Comparison of ENCODE assay signal across 8 cellular contexts in the genomic region with DNA sequence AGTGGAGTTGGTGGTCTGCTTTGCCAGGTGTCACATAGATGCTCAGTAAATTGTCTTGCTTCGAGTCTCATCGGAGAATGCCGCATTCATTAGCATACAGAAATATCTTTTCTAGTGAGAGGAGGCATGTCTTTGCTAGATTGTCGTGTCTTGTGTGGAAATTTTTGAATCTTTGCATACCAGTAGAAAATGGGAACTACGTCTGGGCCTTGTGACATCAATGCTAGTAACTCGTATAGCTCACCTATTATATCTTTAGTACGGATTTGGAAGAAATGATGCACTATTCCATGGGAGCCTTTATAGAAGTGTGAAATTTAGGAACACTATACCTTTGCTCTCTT. TPM values are rescaled to one million over a fixed set of nuclear protein-coding genes. Genes with fewer than 3 reads are reported as not detected.
DNase-seq lines count a peak whose midpoint lies in the region; ATAC-seq lines count a peak whose summit lies in the region.

No MANE protein-coding gene starts in this region.

- no peak overlapping the region for H3K23ac ChIP-seq in trophoblast cell (ENCODE audit: low read length)

- H2BK12ac ChIP-seq in trophoblast cell (ENCODE audit: low read length) = no peak overlapping the region

- peaks cover 8% of the 10 kb centered on the region for H3K79me2 ChIP-seq in trophoblast cell (ENCODE audit: control insufficient read depth, insufficient read depth, low read length, poor library complexity)

- DNase-seq in activated T-cell treated with anti-CD3 and anti-CD28 coated beads, Interleukin-2, amount 50 U/mL, for 4 hours = no peak
- DNase-seq in activated T-cell treated with anti-CD3 and anti-CD28 coated beads, Interleukin-2, amount 50 U/mL, for 48 hours = no peak
- DNase-seq in SJCRH30 (no peak), trophoblast cell (peak in 1 of 2 donors; percentile 49), KG1 (lab: John Stamatoyannopoulos, UW) (no peak)
- DNase-seq in effector CD8-positive, alpha-beta T cell (lab: John Stamatoyannopoulos, UW) = no peak

- no peak overlapping the region for H2AFZ ChIP-seq in trophoblast cell (ENCODE audit: insufficient read depth, low read length, poor library complexity)

- no peak overlapping the region for H4K91ac ChIP-seq in trophoblast cell (ENCODE audit: low read depth, low read length)

- peaks cover 35% of the 10 kb centered on the region for H3K4me1 Mint-ChIP-seq in activated T-cell treated with anti-CD3 and anti-CD28 coated beads, Interleukin-2, amount 50 U/mL, for 4 hours (ENCODE audit: low read depth)

- no peaks in the 10 kb centered on the region for H3K9me3 ChIP-seq in SJCRH30 (replicated peaks)
- no peaks in the 10 kb centered on the region for H3K9me3 ChIP-seq in esophagus (ENCODE audit: control insufficient read depth in 2 of 2, insufficient read depth in 1 of 2, low read depth in 1 of 2, low read length in 1 of 2)
- H3K9me3 ChIP-seq in trophoblast cell (ENCODE audit: insufficient read depth, low read depth, low read length) = no peaks in the 10 kb centered on the region

- H3K9me3 Mint-ChIP-seq in activated T-cell treated with anti-CD3 and anti-CD28 coated beads, Interleukin-2, amount 50 U/mL, for 4 hours = no peaks in the 10 kb centered on the region

- no peak for ATAC-seq in activated T-cell treated with anti-CD3 and anti-CD28 coated beads, Interleukin-2, amount 50 U/mL, for 4 hours
- ATAC-seq in HG02970 (IDR thresholded peaks at IDR 0.05; ENCODE audit: low FRiP score, unreplicated experiment) = peak; percentile 24

- peak overlapping the region; percentile 91 for H3K4me3 Mint-ChIP-seq in activated T-cell treated with anti-CD3 and anti-CD28 coated beads, Interleukin-2, amount 50 U/mL, for 4 hours

- peak overlapping the region; percentile 97 for H3K4me2 ChIP-seq in trophoblast cell (ENCODE audit: low read length)

- no peak overlapping the region for H2AK5ac ChIP-seq in trophoblast cell (ENCODE audit: low read length)

- H3K4me1 ChIP-seq in SJCRH30 (0 out of 2 replicates have a peak, but pooled peaks cover 3% of the 10 kb centered on the region), esophagus (ENCODE audit: control insufficient read depth in 2 of 2, insufficient read depth in 2 of 2, low read length in 1 of 2) (peaks cover 0 to 3% of the 10 kb centered on the region in 2 donors), trophoblast cell (ENCODE audit: control insufficient read depth in 1 of 2, insufficient read depth in 2 of 2, low read length in 2 of 2) (peaks cover 3% of the 10 kb centered on the region in 2 experiments)

- no peak overlapping the region for H2BK120ac ChIP-seq in trophoblast cell (ENCODE audit: insufficient read depth, low read length, poor library complexity)

- peaks cover 3% of the 10 kb centered on the region for H3K27me3 Mint-ChIP-seq in activated T-cell treated with anti-CD3 and anti-CD28 coated beads, Interleukin-2, amount 50 U/mL, for 4 hours (ENCODE audit: low read depth)

- 0 to 1% methylated on average over 7 of the region's 7 CpGs for WGBS in esophagus, 2 donors
- WGBS in trophoblast cell (ENCODE audit: extremely low coverage, insufficient coverage, insufficient read length) = no CpG with 5 or more reads among the region's 7 CpGs

- no peak overlapping the region for H3K14ac ChIP-seq in trophoblast cell (ENCODE audit: low read length)

- peak overlapping the region; percentile 100 for H4K8ac ChIP-seq in trophoblast cell (ENCODE audit: low read depth, low read length)

- H2BK5ac ChIP-seq in trophoblast cell (ENCODE audit: low read depth, low read length, poor library complexity) = no peak overlapping the region

- H3K18ac ChIP-seq in trophoblast cell (ENCODE audit: low read length) = no peak overlapping the region

- peaks cover 11% of the 10 kb centered on the region for H3K36me3 Mint-ChIP-seq in activated T-cell treated with anti-CD3 and anti-CD28 coated beads, Interleukin-2, amount 50 U/mL, for 4 hours (ENCODE audit: insufficient read depth)

- H3K9ac ChIP-seq in trophoblast cell (ENCODE audit: low read length) = peak overlapping the region; percentile 97

- H3K27ac ChIP-seq in SJCRH30 (peak overlapping the region; percentile 81; the same call in 1 of the 2 replicates), esophagus (ENCODE audit: low read depth in 2 of 2, low read length in 1 of 2) (peak overlapping the region; percentile 97 to 98), trophoblast cell (ENCODE audit: low read depth, low read length) (no peak overlapping the region)

- H4K12ac ChIP-seq in trophoblast cell (ENCODE audit: low read depth, low read length) = no peak overlapping the region

- H3K4ac ChIP-seq in trophoblast cell (ENCODE audit: low read depth, low read length) = peak overlapping the region; percentile 22

- peaks cover 3% of the 10 kb centered on the region for H3K79me1 ChIP-seq in trophoblast cell (ENCODE audit: low read length)

- H3K4me3 ChIP-seq in SJCRH30 (peak overlapping the region; percentile 97), esophagus (ENCODE audit: low read depth in 1 of 2, low read length in 2 of 2) (peak overlapping the region; percentile 94 to 100), trophoblast cell (ENCODE audit: low read depth, low read length) (peak overlapping the region; percentile 100)

- H3K27me3 ChIP-seq in SJCRH30 (no peaks in the 10 kb centered on the region), esophagus (ENCODE audit: control insufficient read depth in 1 of 2, insufficient read depth in 2 of 2, low read length in 2 of 2) (no peaks in the 10 kb centered on the region), trophoblast cell (ENCODE audit: insufficient read depth, low read length) (no peaks in the 10 kb centered on the region)

- peaks cover 27% of the 10 kb centered on the region for H3K36me3 ChIP-seq in SJCRH30
- H3K36me3 ChIP-seq in esophagus (ENCODE audit: control insufficient read depth in 2 of 2, insufficient read depth in 2 of 2, low read length in 1 of 2) = peaks cover 4 to 6% of the 10 kb centered on the region in 2 donors
- peaks cover 5 to 9% of the 10 kb centered on the region in 2 experiments for H3K36me3 ChIP-seq in trophoblast cell (ENCODE audit: control insufficient read depth in 1 of 2, insufficient read depth in 2 of 2, low read length in 2 of 2)

RNA-seq across cellular contexts. Expression of a gene that starts 0.8 kb away (rescaled TPM):
- 10 to 100 TPM; 71.6 to 74.2 (median 73.6) TPM for total RNA-seq in activated T-cell treated with anti-CD3 and anti-CD28 coated beads, Interleukin-2, amount 50 U/mL, for 4 hours
- total RNA-seq in SJCRH30 (2014; rRNA removed; shearing (Covaris generic)) = 35.3 and 38.8 TPM in 2 replicates
- 1 to 10 TPM; 6.9 to 7.4 TPM for polyA plus RNA-seq in esophagus
- polyA plus RNA-seq in trophoblast cell (2013) = 10.8 TPM in 2 replicates
